Comparison of ENCODE assay signal across 18 cellular contexts in the genomic region with DNA sequence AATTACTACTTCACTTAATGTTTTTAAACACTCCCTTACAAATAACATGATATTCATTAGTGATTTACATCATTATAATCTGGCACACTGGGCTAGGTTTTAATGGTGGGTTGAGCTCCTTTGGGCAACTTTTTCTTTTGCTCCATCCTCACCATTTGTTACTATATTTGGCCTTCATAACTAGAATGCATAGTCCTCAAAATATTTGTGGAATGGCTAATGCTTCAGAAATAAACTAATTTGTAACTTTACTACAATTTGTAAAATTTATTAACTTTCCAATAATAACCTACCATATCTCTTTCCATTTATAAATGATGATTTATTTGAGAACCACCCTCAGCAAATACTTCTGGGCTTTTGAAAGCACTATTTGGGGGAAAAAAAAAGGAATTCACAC.
"Had no signal": no experiment of that assay in that cellular context is flagged by ENCODE, and none has a peak within 500 bp of the region (broad histone marks: within the 10 kb centered on the region; RNA-seq: fewer than 3 reads in every experiment).

No MANE protein-coding gene starts in this region.

- H3K4me3 ChIP-seq: cardiac muscle cell, lower lobe of right lung had no signal

- DNase-seq: activated CD4-positive, alpha-beta T cell treated with anti-CD3 and anti-CD28 coated beads, Interleukin-2, amount 50 U/mL, for 4 hours; activated CD8-positive, alpha-beta memory T cell treated with anti-CD3 and anti-CD28 coated beads, Interleukin-2, amount 10 ng/mL, durations not matched to agents 7 days and 5 days; activated gamma-delta T cell treated with Interleukin-2 at 50 U/mL for 16 hours; activated naive CD8-positive, alpha-beta T cell treated with anti-CD3 and anti-CD28 coated beads, Interleukin-2, amount 10 ng/mL, durations not matched to agents 7 days and 5 days; activated T-cell treated with anti-CD3 and anti-CD28 coated beads, Interleukin-2, amount 50 U/mL, for 24 hours; anterior cingulate cortex; effector memory CD4-positive, alpha-beta T cell; hypothalamus; immature natural killer cell; left cardiac atrium; lower lobe of right lung; naive thymus-derived CD4-positive, alpha-beta T cell; right cardiac atrium; stimulated activated CD4-positive, alpha-beta T cell treated with anti-CD3 and anti-CD28 coated beads, Interleukin-2, amount 100 ng/mL, for 24 hours; stimulated activated naive CD4-positive, alpha-beta T cell; substantia nigra had no signal

- H3K27me3 ChIP-seq: cardiac muscle cell had no signal

- H3K27ac Mint-ChIP-seq: activated CD8-positive, alpha-beta memory T cell treated with anti-CD3 and anti-CD28 coated beads, Interleukin-2, amount 10 ng/mL, durations not matched to agents 7 days and 5 days; activated naive CD8-positive, alpha-beta T cell treated with anti-CD3 and anti-CD28 coated beads, Interleukin-2, amount 10 ng/mL, durations not matched to agents 7 days and 5 days; activated T-cell treated with anti-CD3 and anti-CD28 coated beads, Interleukin-2, amount 50 U/mL, for 24 hours; immature natural killer cell had no signal

- H3K9me3 ChIP-seq: lower lobe of right lung had no signal

- H3K27me3 Mint-ChIP-seq: activated CD8-positive, alpha-beta memory T cell treated with anti-CD3 and anti-CD28 coated beads, Interleukin-2, amount 10 ng/mL, durations not matched to agents 7 days and 5 days; activated naive CD8-positive, alpha-beta T cell treated with anti-CD3 and anti-CD28 coated beads, Interleukin-2, amount 10 ng/mL, durations not matched to agents 7 days and 5 days; activated T-cell treated with anti-CD3 and anti-CD28 coated beads, Interleukin-2, amount 50 U/mL, for 24 hours; naive thymus-derived CD4-positive, alpha-beta T cell had no signal

- H3K9me3 Mint-ChIP-seq: activated naive CD8-positive, alpha-beta T cell treated with anti-CD3 and anti-CD28 coated beads, Interleukin-2, amount 10 ng/mL, durations not matched to agents 7 days and 5 days; activated T-cell treated with anti-CD3 and anti-CD28 coated beads, Interleukin-2, amount 50 U/mL, for 24 hours; immature natural killer cell; naive thymus-derived CD4-positive, alpha-beta T cell had no signal

- H3K4me1 Mint-ChIP-seq: activated naive CD8-positive, alpha-beta T cell treated with anti-CD3 and anti-CD28 coated beads, Interleukin-2, amount 10 ng/mL, durations not matched to agents 7 days and 5 days had no signal

- H3K27ac ChIP-seq: cardiac muscle cell, lower lobe of right lung had no signal

- H3K36me3 Mint-ChIP-seq: activated CD8-positive, alpha-beta memory T cell treated with anti-CD3 and anti-CD28 coated beads, Interleukin-2, amount 10 ng/mL, durations not matched to agents 7 days and 5 days; activated naive CD8-positive, alpha-beta T cell treated with anti-CD3 and anti-CD28 coated beads, Interleukin-2, amount 10 ng/mL, durations not matched to agents 7 days and 5 days; immature natural killer cell had no signal

- ATAC-seq: activated CD4-positive, CD25-positive, alpha-beta regulatory T cell treated with anti-CD3 and anti-CD28 coated beads, Interleukin-2, amount 50 U/mL, for 24 hours; activated CD8-positive, alpha-beta memory T cell treated with anti-CD3 and anti-CD28 coated beads, Interleukin-2, amount 10 ng/mL, durations not matched to agents 7 days and 5 days; left cardiac atrium; lower lobe of right lung; naive thymus-derived CD4-positive, alpha-beta T cell; right cardiac atrium had no signal

- H3K36me3 ChIP-seq: cardiac muscle cell, lower lobe of right lung had no signal

- H3K4me3 Mint-ChIP-seq: activated CD8-positive, alpha-beta memory T cell treated with anti-CD3 and anti-CD28 coated beads, Interleukin-2, amount 10 ng/mL, durations not matched to agents 7 days and 5 days; activated naive CD8-positive, alpha-beta T cell treated with anti-CD3 and anti-CD28 coated beads, Interleukin-2, amount 10 ng/mL, durations not matched to agents 7 days and 5 days; activated T-cell treated with anti-CD3 and anti-CD28 coated beads, Interleukin-2, amount 50 U/mL, for 24 hours; immature natural killer cell; naive thymus-derived CD4-positive, alpha-beta T cell had no signal
